Comparison of ENCODE assay signal across 33 cellular contexts in genomic region chr17:38996660-38997337, GRCh38. TPM values are rescaled to one million over a fixed set of nuclear protein-coding genes. Genes with fewer than 3 reads are reported as not detected.
"Had no signal": no experiment of that assay in that cellular context is flagged by ENCODE, and none has a peak within 500 bp of the region (broad histone marks: within the 10 kb centered on the region; RNA-seq: fewer than 3 reads in every experiment).

No MANE protein-coding gene starts in this region.

- ATAC-seq: activated T-cell treated with anti-CD3 and anti-CD28 coated beads, Interleukin-2, amount 50 U/mL, for 72 hours; effector memory CD8-positive, alpha-beta T cell; gastroesophageal sphincter; left cardiac atrium; left ventricle myocardium superior; naive thymus-derived CD4-positive, alpha-beta T cell; pancreas; stimulated activated memory B cell treated with anti-CD40 and anti-IgM and Interleukin-4, amounts not matched to agents 10 μg/mL and 1 μg/mL and 100 μg/mL, for 72 hours; stimulated activated naive CD8-positive, alpha-beta T cell treated with anti-CD3 and anti-CD28 coated beads, Interleukin-15, amount 100 ng/mL, for 72 hours had no signal

- FAIRE-seq: pancreas had no signal

- DNase-seq: activated CD4-positive, alpha-beta T cell treated with anti-CD3 and anti-CD28 coated beads for 4 hours; activated CD4-positive, alpha-beta T cell treated with anti-CD3 and anti-CD28 coated beads, Interleukin-2, amount 50 U/mL, for 4 hours; activated naive CD4-positive, alpha-beta T cell; activated naive CD8-positive, alpha-beta T cell treated with anti-CD3 and anti-CD28 coated beads for 36 hours; activated T-cell treated with anti-CD3 and anti-CD28 coated beads for 4 hours; activated T-cell treated with anti-CD3 and anti-CD28 coated beads, Interleukin-2, amount 50 U/mL, for 72 hours; amniotic stem cell; caudate nucleus; cortex of kidney; effector memory CD8-positive, alpha-beta T cell; erythroblast; islet precursor cell; left cardiac atrium; left ventricle myocardium superior; mammary epithelial cell; naive thymus-derived CD4-positive, alpha-beta T cell; retina; stimulated activated CD4-positive, alpha-beta T cell treated with anti-CD3 and anti-CD28 coated beads, Interleukin-1b, Interleukin-23, amount 100 ng/mL, for 48 hours; stimulated activated CD4-positive, alpha-beta T cell treated with anti-CD3 and anti-CD28 coated beads, Interleukin-4, amount 100 ng/mL, for 4 hours; stimulated activated CD8-positive, alpha-beta memory T cell treated with anti-CD3 and anti-CD28 coated beads, Interleukin-4, amount 100 ng/mL, for 48 hours; stimulated activated naive CD8-positive, alpha-beta T cell treated with anti-CD3 and anti-CD28 coated beads, Interleukin-15, amount 100 ng/mL, for 72 hours; substantia nigra had no signal

- H3K4me3 ChIP-seq: gastroesophageal sphincter, hepatocyte, pancreas, prostate gland, smooth muscle cell had no signal

- H3K36me3 ChIP-seq: gastroesophageal sphincter, pancreas, prostate gland had no signal

- H3K27me3 ChIP-seq: gastroesophageal sphincter, hepatocyte, pancreas had no signal

- H2AFZ ChIP-seq: hepatocyte had no signal

- H3K79me2 ChIP-seq: hepatocyte had no signal

- H3K4me1 ChIP-seq: pancreas, prostate gland had no signal

- H3K27ac ChIP-seq: gastroesophageal sphincter, hepatocyte, pancreas, prostate gland had no signal

- H3K4me2 ChIP-seq: hepatocyte, smooth muscle cell had no signal

- H3K9me3 ChIP-seq: pancreas, prostate gland had no signal

RNA-seq across cellular contexts. Expression of gene FBXO47, which starts 29.6 kb away (rescaled TPM):
- total RNA-seq: chondrocyte; hepatocyte; left cardiac atrium; left ventricle myocardium superior; mammary epithelial cell; mesothelial cell of epicardium; naive thymus-derived CD4-positive, alpha-beta T cell; smooth muscle cell; urinary bladder had no signal
- polyA plus RNA-seq: hepatocyte; mammary epithelial cell; naive thymus-derived CD4-positive, alpha-beta T cell; neural cell; pancreas; smooth muscle cell; thymus; urinary bladder had no signal
